ENCODE assay signal across 32 cellular contexts in genomic region chr16:9407206-9407758, GRCh38.
"Had no signal": no experiment of that assay in that cellular context is flagged by ENCODE, and none has a peak within 500 bp of the region (broad histone marks: within the 10 kb centered on the region; RNA-seq: fewer than 3 reads in every experiment).

No MANE protein-coding gene starts in this region.

- H3K36me3 ChIP-seq: brain microvascular endothelial cell, MG63 had no signal

- H3K4me3 ChIP-seq: MG63 had no signal

- H3K9me3 ChIP-seq: MG63 had no signal

- H3K27ac ChIP-seq: brain microvascular endothelial cell, VCaP had no signal

- DNase-seq: activated CD4-positive, alpha-beta T cell treated with anti-CD3 and anti-CD28 coated beads for 1 hour; activated CD4-positive, alpha-beta T cell treated with anti-CD3 and anti-CD28 coated beads for 48 hours; activated CD4-positive, CD25-positive, alpha-beta regulatory T cell; activated CD8-positive, alpha-beta T cell treated with anti-CD3 and anti-CD28 coated beads for 36 hours; activated effector memory CD4-positive, alpha-beta T cell treated with anti-CD3 and anti-CD28 coated beads, Interleukin-2, amount 50 U/mL, for 16 hours; activated naive CD4-positive, alpha-beta T cell; activated naive CD4-positive, alpha-beta T cell treated with anti-CD3 and anti-CD28 coated beads, Interleukin-2, amount 50 U/mL, for 16 hours; activated naive CD8-positive, alpha-beta T cell treated with anti-CD3 and anti-CD28 coated beads for 36 hours; activated T-cell treated with anti-CD3 and anti-CD28 coated beads, Interleukin-2, amount 50 U/mL, for 1 hour; activated T-cell treated with anti-CD3 and anti-CD28 coated beads, Interleukin-2, amount 50 U/mL, for 72 hours; amniotic stem cell; aorta; brain microvascular endothelial cell; Kasumi-1; MG63; MV-4-11; NCI-H1092; NCI-H1436 treated with DMSO at 0.1 percent for 48 hours; NCI-H1694 treated with DMSO at 0.1 percent for 48 hours; NCI-H2029; NCI-H2107; NCI-H2171; NCI-H510A; NCI-H69; NK-92 treated with Interleukin-12 subunit alpha and Interleukin-12 subunit beta, amount 100 ng/mL, for 24 hours; Right ventricle myocardium superior; SW 1271; T-helper 1 cell; T-helper 2 cell; T-helper 9 cell had no signal

- ATAC-seq: activated CD8-positive, alpha-beta T cell treated with anti-CD3 and anti-CD28 coated beads for 36 hours; activated T-cell treated with anti-CD3 and anti-CD28 coated beads, Interleukin-2, amount 50 U/mL, for 72 hours; activated T-helper 17 cell treated with anti-CD3 and anti-CD28 coated beads, Interleukin-2, amount 50 U/mL, for 72 hours had no signal

- H3K27me3 ChIP-seq: brain microvascular endothelial cell had no signal
